ENCODE assay signal across 26 cellular contexts in genomic region chr1:245704341-245704740, GRCh38.
"Had no signal": no experiment of that assay in that cellular context is flagged by ENCODE, and none has a peak within 500 bp of the region (broad histone marks: within the 10 kb centered on the region; RNA-seq: fewer than 3 reads in every experiment).

No MANE protein-coding gene starts in this region.

- H3K4me3 ChIP-seq: esophagus squamous epithelium, right atrium auricular region, smooth muscle cell, suprapubic skin, tibial artery had no signal

- DNase-seq: activated CD4-positive, alpha-beta memory T cell treated with anti-CD3 and anti-CD28 coated beads, Interleukin-2, amount 10 ng/mL, durations not matched to agents 7 days and 5 days; activated CD4-positive, alpha-beta T cell treated with anti-CD3 and anti-CD28 coated beads for 1 hour; activated CD4-positive, alpha-beta T cell treated with anti-CD3 and anti-CD28 coated beads, Interleukin-2, amount 10 ng/mL, durations not matched to agents 7 days and 5 days; activated CD8-positive, alpha-beta memory T cell treated with anti-CD3 and anti-CD28 coated beads, Interleukin-2, amount 50 U/mL, for 48 hours; activated gamma-delta T cell treated with Interleukin-2 at 50 U/mL for 16 hours; activated naive CD8-positive, alpha-beta T cell treated with anti-CD3 and anti-CD28 coated beads, Interleukin-2, amount 50 U/mL, for 24 hours; activated T-cell treated with anti-CD3 and anti-CD28 coated beads, Interleukin-2, amount 50 U/mL, for 24 hours; amygdala; cerebellar nuclear complex; cortex of kidney; esophagus squamous epithelium; foreskin melanocyte; islet precursor cell; midbrain; naive thymus-derived CD4-positive, alpha-beta T cell; stimulated activated CD4-positive, alpha-beta T cell treated with anti-CD3 and anti-CD28 coated beads, Interleukin-15, amount 100 ng/mL, for 24 hours; stimulated activated naive CD4-positive, alpha-beta T cell; T-cell; tibial artery had no signal

- H3K27me3 ChIP-seq: esophagus squamous epithelium, right atrium auricular region, suprapubic skin, tibial artery had no signal

- H3K9me3 Mint-ChIP-seq: activated CD4-positive, alpha-beta memory T cell treated with anti-CD3 and anti-CD28 coated beads, Interleukin-2, amount 10 ng/mL, durations not matched to agents 7 days and 5 days; activated CD4-positive, alpha-beta T cell treated with anti-CD3 and anti-CD28 coated beads, Interleukin-2, amount 10 ng/mL, durations not matched to agents 7 days and 5 days; activated naive CD4-positive, alpha-beta T cell treated with anti-CD3 and anti-CD28 coated beads, Interleukin-2, amount 50 U/mL, for 24 hours; activated naive CD8-positive, alpha-beta T cell treated with anti-CD3 and anti-CD28 coated beads, Interleukin-2, amount 50 U/mL, for 24 hours; activated T-cell treated with anti-CD3 and anti-CD28 coated beads, Interleukin-2, amount 50 U/mL, for 24 hours; activated T-helper 17 cell treated with anti-CD3 and anti-CD28 coated beads, Interleukin-2, amount 50 U/mL, for 72 hours; WTC11 had no signal

- H3K4me1 Mint-ChIP-seq: activated CD4-positive, alpha-beta memory T cell treated with anti-CD3 and anti-CD28 coated beads, Interleukin-2, amount 10 ng/mL, durations not matched to agents 7 days and 5 days; activated CD4-positive, alpha-beta T cell treated with anti-CD3 and anti-CD28 coated beads, Interleukin-2, amount 10 ng/mL, durations not matched to agents 7 days and 5 days; activated naive CD4-positive, alpha-beta T cell treated with anti-CD3 and anti-CD28 coated beads, Interleukin-2, amount 50 U/mL, for 24 hours; activated naive CD8-positive, alpha-beta T cell treated with anti-CD3 and anti-CD28 coated beads, Interleukin-2, amount 50 U/mL, for 24 hours; activated T-helper 17 cell treated with anti-CD3 and anti-CD28 coated beads, Interleukin-2, amount 50 U/mL, for 72 hours; T-cell had no signal

- H3K27ac ChIP-seq: esophagus squamous epithelium, parathyroid adenoma, right atrium auricular region, suprapubic skin, tibial artery had no signal

- ATAC-seq: activated naive CD8-positive, alpha-beta T cell treated with anti-CD3 and anti-CD28 coated beads, Interleukin-2, amount 50 U/mL, for 24 hours; activated T-helper 17 cell treated with anti-CD3 and anti-CD28 coated beads, Interleukin-2, amount 50 U/mL, for 72 hours; naive thymus-derived CD4-positive, alpha-beta T cell; WTC11 had no signal

- H3K27ac Mint-ChIP-seq: activated CD4-positive, alpha-beta memory T cell treated with anti-CD3 and anti-CD28 coated beads, Interleukin-2, amount 10 ng/mL, durations not matched to agents 7 days and 5 days; activated CD4-positive, alpha-beta T cell treated with anti-CD3 and anti-CD28 coated beads, Interleukin-2, amount 10 ng/mL, durations not matched to agents 7 days and 5 days; activated naive CD4-positive, alpha-beta T cell treated with anti-CD3 and anti-CD28 coated beads, Interleukin-2, amount 50 U/mL, for 24 hours; activated naive CD8-positive, alpha-beta T cell treated with anti-CD3 and anti-CD28 coated beads, Interleukin-2, amount 50 U/mL, for 24 hours; activated T-cell treated with anti-CD3 and anti-CD28 coated beads, Interleukin-2, amount 50 U/mL, for 24 hours; activated T-helper 17 cell treated with anti-CD3 and anti-CD28 coated beads, Interleukin-2, amount 50 U/mL, for 72 hours; naive thymus-derived CD4-positive, alpha-beta T cell; T-cell; WTC11 had no signal

- H3K36me3 Mint-ChIP-seq: activated naive CD4-positive, alpha-beta T cell treated with anti-CD3 and anti-CD28 coated beads, Interleukin-2, amount 50 U/mL, for 24 hours; T-cell; WTC11 had no signal

- H3K4me1 ChIP-seq: parathyroid adenoma, right atrium auricular region, suprapubic skin, tibial artery had no signal

- H3K36me3 ChIP-seq: esophagus squamous epithelium, right atrium auricular region, suprapubic skin, tibial artery had no signal

- H3K27me3 Mint-ChIP-seq: activated CD4-positive, alpha-beta memory T cell treated with anti-CD3 and anti-CD28 coated beads, Interleukin-2, amount 10 ng/mL, durations not matched to agents 7 days and 5 days; activated CD4-positive, alpha-beta T cell treated with anti-CD3 and anti-CD28 coated beads, Interleukin-2, amount 10 ng/mL, durations not matched to agents 7 days and 5 days; activated naive CD4-positive, alpha-beta T cell treated with anti-CD3 and anti-CD28 coated beads, Interleukin-2, amount 50 U/mL, for 24 hours; activated naive CD8-positive, alpha-beta T cell treated with anti-CD3 and anti-CD28 coated beads, Interleukin-2, amount 50 U/mL, for 24 hours; activated T-cell treated with anti-CD3 and anti-CD28 coated beads, Interleukin-2, amount 50 U/mL, for 24 hours; activated T-helper 17 cell treated with anti-CD3 and anti-CD28 coated beads, Interleukin-2, amount 50 U/mL, for 72 hours; naive thymus-derived CD4-positive, alpha-beta T cell; T-cell had no signal

- H3K9me3 ChIP-seq: esophagus squamous epithelium, right atrium auricular region, suprapubic skin had no signal

- H3K4me3 Mint-ChIP-seq: activated CD4-positive, alpha-beta memory T cell treated with anti-CD3 and anti-CD28 coated beads, Interleukin-2, amount 10 ng/mL, durations not matched to agents 7 days and 5 days; activated CD4-positive, alpha-beta T cell treated with anti-CD3 and anti-CD28 coated beads, Interleukin-2, amount 10 ng/mL, durations not matched to agents 7 days and 5 days; activated naive CD4-positive, alpha-beta T cell treated with anti-CD3 and anti-CD28 coated beads, Interleukin-2, amount 50 U/mL, for 24 hours; activated naive CD8-positive, alpha-beta T cell treated with anti-CD3 and anti-CD28 coated beads, Interleukin-2, amount 50 U/mL, for 24 hours; activated T-cell treated with anti-CD3 and anti-CD28 coated beads, Interleukin-2, amount 50 U/mL, for 24 hours; activated T-helper 17 cell treated with anti-CD3 and anti-CD28 coated beads, Interleukin-2, amount 50 U/mL, for 72 hours; naive thymus-derived CD4-positive, alpha-beta T cell; T-cell; WTC11 had no signal
